ENCODE assay signal across 8 cellular contexts in the genomic region with DNA sequence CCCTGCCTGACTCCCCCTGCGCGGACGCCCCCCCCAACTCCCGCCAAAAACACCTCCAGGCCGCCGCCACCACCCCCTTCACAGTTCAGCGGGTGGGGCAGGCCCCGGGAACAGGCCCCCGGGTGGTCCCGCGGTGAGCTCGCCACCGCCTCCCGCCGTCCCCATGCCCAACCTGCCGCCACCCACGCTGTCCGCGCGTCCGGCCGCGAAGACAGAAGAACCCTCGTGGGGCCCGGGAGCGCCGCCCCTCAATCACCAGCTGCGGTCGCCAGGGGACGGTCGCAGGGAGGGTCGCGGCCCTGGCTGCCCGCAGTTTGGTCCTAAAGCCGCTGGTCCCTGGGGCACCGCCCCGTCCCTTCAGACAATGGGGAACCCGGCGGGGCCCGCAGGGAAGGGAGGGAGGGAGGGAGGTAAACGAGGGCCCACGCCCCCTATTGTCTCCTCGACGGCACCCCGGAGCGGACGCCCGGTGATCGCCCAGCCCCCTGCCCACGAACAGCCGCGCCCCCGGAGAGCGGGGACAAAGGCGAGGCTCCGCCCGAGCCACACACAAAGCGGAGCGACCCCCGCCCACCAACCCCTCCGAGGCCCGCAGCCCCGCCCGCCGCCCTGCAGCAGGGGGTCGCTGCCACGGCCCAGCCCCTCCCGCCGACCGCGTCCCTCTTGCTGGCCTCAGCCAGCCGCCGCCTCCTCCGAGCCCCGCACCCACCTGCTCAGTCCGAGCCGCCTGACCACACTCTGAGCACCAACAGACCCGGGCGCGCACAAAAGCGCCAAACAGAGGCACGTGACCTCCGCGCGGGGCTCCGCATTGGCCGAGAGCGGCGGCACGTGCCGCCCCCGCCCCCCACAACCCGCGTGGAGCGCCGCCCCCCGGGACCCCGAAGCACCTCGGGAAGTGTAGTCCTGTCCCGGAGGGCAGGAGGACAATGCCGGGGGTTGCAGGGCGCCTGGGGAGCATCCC. TPM values are rescaled to one million over a fixed set of nuclear protein-coding genes. Genes with fewer than 3 reads are reported as not detected.
A peak's percentile ranks its signal among the peaks of the same experiment; 100 is the strongest.
DNase-seq lines count a peak whose midpoint lies in the region; ATAC-seq, FAIRE-seq and TF ChIP-seq lines count a peak whose summit lies in the region.

A gene (minus strand): TSS at position 740 of the 964 bp plus-strand sequence. CDS start 1,743 bp downstream, outside the sequence.

- no peak within 1 kb of the TSS for H3K27ac ChIP-seq in kidney (ENCODE audit: low read depth in 2 of 2, low read length in 2 of 2)

- ATAC-seq in GM18873 (IDR thresholded peaks at IDR 0.05; ENCODE audit: low FRiP score, unreplicated experiment) (peak; percentile 52), HG03139 (IDR thresholded peaks at IDR 0.05; ENCODE audit: unreplicated experiment) (peak; percentile 59)

- peak within 1 kb of the TSS; percentile 78 to 94 for H3K4me3 ChIP-seq in kidney (ENCODE audit: low read length in 2 of 2)

- DNase-seq in AG08395 (ENCODE audit: low spot score) (peak; percentile 90), NCI-H226 (peak; percentile 54), cerebellar cortex (ENCODE audit: low spot score) (peak; percentile 94), kidney (peak; percentile 97)
- peak; percentile 79 for DNase-seq in activated CD4-positive, CD25-positive, alpha-beta regulatory T cell treated with anti-CD3 and anti-CD28 coated beads, Interleukin-2, amount 50 U/mL, for 72 hours
- peak; percentile 96 for DNase-seq in stimulated activated CD4-positive, alpha-beta T cell treated with anti-CD3 and anti-CD28 coated beads, Interleukin-15, amount 100 ng/mL, for 24 hours

- H3K9me3 ChIP-seq in kidney (ENCODE audit: control insufficient read depth in 1 of 2, low read length in 2 of 2), result no peaks in the 10 kb centered on the region

- H3K9ac ChIP-seq in kidney (ENCODE audit: low read length in 2 of 2), result peak within 1 kb of the TSS in 1 of 2 donors; percentile 17

- no peaks in the 10 kb centered on the region for H3K36me3 ChIP-seq in kidney (ENCODE audit: control insufficient read depth in 1 of 2, insufficient read depth in 2 of 2, low read length in 2 of 2)

- intact Hi-C loops in kidney (cut with DNase I), result no loop called here

- TF ChIP-seq CTCF in kidney (IDR thresholded peaks at IDR 0.05; ENCODE audit: borderline replicate concordance, extremely low read depth, insufficient read depth), result no peak

- no peak for FAIRE-seq in kidney (lab: Jason Lieb, UNC)

- peaks cover 0 to 11% of the 10 kb centered on the region in 2 donors for H3K4me1 ChIP-seq in kidney (ENCODE audit: control insufficient read depth in 1 of 2, insufficient read depth in 1 of 2, low read depth in 1 of 2, low read length in 2 of 2)

RNA-seq across cellular contexts. Expression of the gene that starts here (rescaled TPM):
- total RNA-seq in kidney, result 50.4 TPM
- polyA plus RNA-seq in kidney (ENCODE audit: insufficient read depth, low read depth, low replicate concordance), result 101 TPM
